In the genomic region with DNA sequence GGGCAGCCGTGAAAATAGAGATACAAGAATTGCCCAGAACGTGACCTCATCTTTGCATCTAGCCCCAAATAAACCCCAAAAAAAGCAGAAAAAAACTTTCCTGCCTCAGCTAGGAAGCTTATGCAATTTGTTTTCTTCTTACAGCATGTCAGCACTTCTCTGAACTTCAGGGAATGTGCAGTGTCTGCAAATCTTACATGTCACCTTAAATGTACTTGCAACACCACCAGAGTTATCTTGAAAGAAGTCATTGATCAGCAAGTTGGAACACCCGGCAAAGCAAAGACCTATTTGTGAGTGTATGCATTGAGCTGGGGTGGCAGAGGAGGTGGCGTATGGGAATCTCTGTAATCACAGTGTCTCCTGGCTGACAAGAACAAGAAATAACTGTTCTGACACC, we compare ENCODE assay signal across 1 cellular context.
TF ChIP-seq lines count a peak whose summit lies in the region.

No MANE protein-coding gene starts in this region.

TF ChIP-seq in H1, 55 proteins besides CTCF, POLR2A, EP300 and RAD21 (continued from another document):
- TF ChIP-seq, protein P1, sequence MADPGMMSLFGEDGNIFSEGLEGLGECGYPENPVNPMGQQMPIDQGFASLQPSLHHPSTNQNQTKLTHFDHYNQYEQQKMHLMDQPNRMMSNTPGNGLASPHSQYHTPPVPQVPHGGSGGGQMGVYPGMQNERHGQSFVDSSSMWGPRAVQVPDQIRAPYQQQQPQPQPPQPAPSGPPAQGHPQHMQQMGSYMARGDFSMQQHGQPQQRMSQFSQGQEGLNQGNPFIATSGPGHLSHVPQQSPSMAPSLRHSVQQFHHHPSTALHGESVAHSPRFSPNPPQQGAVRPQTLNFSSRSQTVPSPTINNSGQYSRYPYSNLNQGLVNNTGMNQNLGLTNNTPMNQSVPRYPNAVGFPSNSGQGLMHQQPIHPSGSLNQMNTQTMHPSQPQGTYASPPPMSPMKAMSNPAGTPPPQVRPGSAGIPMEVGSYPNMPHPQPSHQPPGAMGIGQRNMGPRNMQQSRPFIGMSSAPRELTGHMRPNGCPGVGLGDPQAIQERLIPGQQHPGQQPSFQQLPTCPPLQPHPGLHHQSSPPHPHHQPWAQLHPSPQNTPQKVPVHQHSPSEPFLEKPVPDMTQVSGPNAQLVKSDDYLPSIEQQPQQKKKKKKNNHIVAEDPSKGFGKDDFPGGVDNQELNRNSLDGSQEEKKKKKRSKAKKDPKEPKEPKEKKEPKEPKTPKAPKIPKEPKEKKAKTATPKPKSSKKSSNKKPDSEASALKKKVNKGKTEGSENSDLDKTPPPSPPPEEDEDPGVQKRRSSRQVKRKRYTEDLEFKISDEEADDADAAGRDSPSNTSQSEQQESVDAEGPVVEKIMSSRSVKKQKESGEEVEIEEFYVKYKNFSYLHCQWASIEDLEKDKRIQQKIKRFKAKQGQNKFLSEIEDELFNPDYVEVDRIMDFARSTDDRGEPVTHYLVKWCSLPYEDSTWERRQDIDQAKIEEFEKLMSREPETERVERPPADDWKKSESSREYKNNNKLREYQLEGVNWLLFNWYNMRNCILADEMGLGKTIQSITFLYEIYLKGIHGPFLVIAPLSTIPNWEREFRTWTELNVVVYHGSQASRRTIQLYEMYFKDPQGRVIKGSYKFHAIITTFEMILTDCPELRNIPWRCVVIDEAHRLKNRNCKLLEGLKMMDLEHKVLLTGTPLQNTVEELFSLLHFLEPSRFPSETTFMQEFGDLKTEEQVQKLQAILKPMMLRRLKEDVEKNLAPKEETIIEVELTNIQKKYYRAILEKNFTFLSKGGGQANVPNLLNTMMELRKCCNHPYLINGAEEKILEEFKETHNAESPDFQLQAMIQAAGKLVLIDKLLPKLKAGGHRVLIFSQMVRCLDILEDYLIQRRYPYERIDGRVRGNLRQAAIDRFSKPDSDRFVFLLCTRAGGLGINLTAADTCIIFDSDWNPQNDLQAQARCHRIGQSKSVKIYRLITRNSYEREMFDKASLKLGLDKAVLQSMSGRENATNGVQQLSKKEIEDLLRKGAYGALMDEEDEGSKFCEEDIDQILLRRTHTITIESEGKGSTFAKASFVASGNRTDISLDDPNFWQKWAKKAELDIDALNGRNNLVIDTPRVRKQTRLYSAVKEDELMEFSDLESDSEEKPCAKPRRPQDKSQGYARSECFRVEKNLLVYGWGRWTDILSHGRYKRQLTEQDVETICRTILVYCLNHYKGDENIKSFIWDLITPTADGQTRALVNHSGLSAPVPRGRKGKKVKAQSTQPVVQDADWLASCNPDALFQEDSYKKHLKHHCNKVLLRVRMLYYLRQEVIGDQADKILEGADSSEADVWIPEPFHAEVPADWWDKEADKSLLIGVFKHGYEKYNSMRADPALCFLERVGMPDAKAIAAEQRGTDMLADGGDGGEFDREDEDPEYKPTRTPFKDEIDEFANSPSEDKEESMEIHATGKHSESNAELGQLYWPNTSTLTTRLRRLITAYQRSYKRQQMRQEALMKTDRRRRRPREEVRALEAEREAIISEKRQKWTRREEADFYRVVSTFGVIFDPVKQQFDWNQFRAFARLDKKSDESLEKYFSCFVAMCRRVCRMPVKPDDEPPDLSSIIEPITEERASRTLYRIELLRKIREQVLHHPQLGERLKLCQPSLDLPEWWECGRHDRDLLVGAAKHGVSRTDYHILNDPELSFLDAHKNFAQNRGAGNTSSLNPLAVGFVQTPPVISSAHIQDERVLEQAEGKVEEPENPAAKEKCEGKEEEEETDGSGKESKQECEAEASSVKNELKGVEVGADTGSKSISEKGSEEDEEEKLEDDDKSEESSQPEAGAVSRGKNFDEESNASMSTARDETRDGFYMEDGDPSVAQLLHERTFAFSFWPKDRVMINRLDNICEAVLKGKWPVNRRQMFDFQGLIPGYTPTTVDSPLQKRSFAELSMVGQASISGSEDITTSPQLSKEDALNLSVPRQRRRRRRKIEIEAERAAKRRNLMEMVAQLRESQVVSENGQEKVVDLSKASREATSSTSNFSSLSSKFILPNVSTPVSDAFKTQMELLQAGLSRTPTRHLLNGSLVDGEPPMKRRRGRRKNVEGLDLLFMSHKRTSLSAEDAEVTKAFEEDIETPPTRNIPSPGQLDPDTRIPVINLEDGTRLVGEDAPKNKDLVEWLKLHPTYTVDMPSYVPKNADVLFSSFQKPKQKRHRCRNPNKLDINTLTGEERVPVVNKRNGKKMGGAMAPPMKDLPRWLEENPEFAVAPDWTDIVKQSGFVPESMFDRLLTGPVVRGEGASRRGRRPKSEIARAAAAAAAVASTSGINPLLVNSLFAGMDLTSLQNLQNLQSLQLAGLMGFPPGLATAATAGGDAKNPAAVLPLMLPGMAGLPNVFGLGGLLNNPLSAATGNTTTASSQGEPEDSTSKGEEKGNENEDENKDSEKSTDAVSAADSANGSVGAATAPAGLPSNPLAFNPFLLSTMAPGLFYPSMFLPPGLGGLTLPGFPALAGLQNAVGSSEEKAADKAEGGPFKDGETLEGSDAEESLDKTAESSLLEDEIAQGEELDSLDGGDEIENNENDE (IDR thresholded peaks at IDR 0.05; ENCODE audit: insufficient replicate concordance, low read length): no peak
- no peak for TF ChIP-seq TEAD4 (IDR thresholded peaks at IDR 0.05; ENCODE audit: low read depth, low read length)
